Comparison of ENCODE assay signal across 11 cellular contexts in the genomic region with DNA sequence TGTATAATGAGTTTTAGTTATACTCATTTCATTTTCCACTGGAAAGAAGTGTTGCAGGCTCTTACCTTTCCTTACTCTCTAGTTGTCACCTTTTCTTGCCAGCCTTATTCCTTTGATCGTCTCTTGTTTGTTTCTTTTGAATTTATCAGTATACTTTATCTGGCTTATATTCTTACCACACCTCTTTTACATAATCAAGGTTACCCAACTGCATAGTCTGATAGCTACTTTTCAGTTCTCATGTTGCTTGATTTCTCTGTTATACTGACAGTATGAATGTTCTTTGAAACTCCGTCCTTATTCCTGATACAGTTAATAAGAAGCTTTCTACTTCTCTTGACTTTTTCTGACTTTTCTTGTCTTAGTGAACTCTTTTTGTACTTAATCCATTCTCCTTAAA. TPM values are rescaled to one million over a fixed set of nuclear protein-coding genes. Genes with fewer than 3 reads are reported as not detected.
A peak's percentile ranks its signal among the peaks of the same experiment; 100 is the strongest.
DNase-seq lines count a peak whose midpoint lies in the region; ATAC-seq lines count a peak whose summit lies in the region.
"Had no signal": no experiment of that assay in that cellular context is flagged by ENCODE, and none has a peak within 500 bp of the region (broad histone marks: within the 10 kb centered on the region; RNA-seq: fewer than 3 reads in every experiment).

No MANE protein-coding gene starts in this region.

- H3K4ac ChIP-seq in trophoblast cell (ENCODE audit: low read depth, low read length) = no peak overlapping the region

- H4K91ac ChIP-seq in trophoblast cell (ENCODE audit: low read depth, low read length) = no peak overlapping the region

- H3K27me3 Mint-ChIP-seq in activated CD4-positive, alpha-beta T cell treated with anti-CD3 and anti-CD28 coated beads, Interleukin-2, amount 10 ng/mL, durations not matched to agents 24 days and 14 days = peaks cover 3% of the 10 kb centered on the region

- no peaks in the 10 kb centered on the region for H3K27me3 ChIP-seq in duodenal mucosa (ENCODE audit: control insufficient read depth in 1 of 2, insufficient read depth in 2 of 2, low read length in 2 of 2)
- no peaks in the 10 kb centered on the region for H3K27me3 ChIP-seq in trophoblast cell (ENCODE audit: insufficient read depth, low read length)
- H3K27me3 ChIP-seq in SJCRH30 = no peaks in the 10 kb centered on the region

- intact Hi-C loops in activated CD4-positive, alpha-beta T cell treated with anti-CD3 and anti-CD28 coated beads, Interleukin-2, amount 10 ng/mL, durations not matched to agents 24 days and 14 days (cut with micrococcal nuclease) = no loop called here

- no peak overlapping the region for H2BK120ac ChIP-seq in trophoblast cell (ENCODE audit: insufficient read depth, low read length, poor library complexity)

- H3K27ac ChIP-seq in KOPT-K1 (ENCODE audit: low read depth, low read length, poor library complexity, severe bottlenecking) = peak overlapping the region; percentile 47
- peak overlapping the region; percentile 36 for H3K27ac ChIP-seq in duodenal mucosa (ENCODE audit: low read depth, low read length)
- peak overlapping the region; percentile 51 for H3K27ac ChIP-seq in trophoblast cell (ENCODE audit: low read depth, low read length)
- no peak overlapping the region for H3K27ac ChIP-seq in SJCRH30

- H3K18ac ChIP-seq in trophoblast cell (ENCODE audit: low read length) = no peak overlapping the region

- peak overlapping the region; percentile 83 for H3K4me3 Mint-ChIP-seq in activated CD4-positive, alpha-beta T cell treated with anti-CD3 and anti-CD28 coated beads, Interleukin-2, amount 10 ng/mL, durations not matched to agents 24 days and 14 days

- H3K4me2 ChIP-seq in trophoblast cell (ENCODE audit: low read length) = no peak overlapping the region

- H3K4me1 Mint-ChIP-seq in activated CD4-positive, alpha-beta T cell treated with anti-CD3 and anti-CD28 coated beads, Interleukin-2, amount 10 ng/mL, durations not matched to agents 24 days and 14 days = peaks cover 71% of the 10 kb centered on the region

- H3K4me1 ChIP-seq in duodenal mucosa (ENCODE audit: control insufficient read depth in 1 of 2, insufficient read depth in 2 of 2, low read length in 2 of 2) (peaks cover 7 to 43% of the 10 kb centered on the region in 2 donors), trophoblast cell (ENCODE audit: control insufficient read depth in 1 of 2, insufficient read depth in 2 of 2, low read length in 2 of 2) (peaks cover 0 to 9% of the 10 kb centered on the region in 2 experiments), SJCRH30 (peaks cover 9% of the 10 kb centered on the region)

- DNase-seq in activated CD4-positive, alpha-beta T cell treated with anti-CD3 and anti-CD28 coated beads, Interleukin-2, amount 10 ng/mL, durations not matched to agents 24 days and 14 days = no peak
- no peak for DNase-seq in activated CD4-positive, alpha-beta T cell treated with anti-CD3 and anti-CD28 coated beads for 1 hour
- DNase-seq in trophoblast cell (peak in 1 of 2 donors; percentile 64), COLO829 (ENCODE audit: low spot score) (no peak), SJCRH30 (no peak), left lobe of liver (ENCODE audit: low spot score) (no peak)
- DNase-seq: cerebellar nuclear complex, MM.1S, NCI-H2227 treated with DMSO at 0.1 percent for 48 hours had no signal

- H2AFZ ChIP-seq in trophoblast cell (ENCODE audit: insufficient read depth, low read length, poor library complexity) = no peak overlapping the region

- no peak overlapping the region for H3K14ac ChIP-seq in trophoblast cell (ENCODE audit: low read length)

- no peak overlapping the region for H4K8ac ChIP-seq in trophoblast cell (ENCODE audit: low read depth, low read length)

- ATAC-seq in left lobe of liver = no peak

- H2AK5ac ChIP-seq in trophoblast cell (ENCODE audit: low read length) = no peak overlapping the region

- peak overlapping the region; percentile 83 for H3K27ac Mint-ChIP-seq in activated CD4-positive, alpha-beta T cell treated with anti-CD3 and anti-CD28 coated beads, Interleukin-2, amount 10 ng/mL, durations not matched to agents 24 days and 14 days

- H3K4me3 ChIP-seq in duodenal mucosa (ENCODE audit: low read depth in 1 of 2, low read length in 2 of 2) = peak overlapping the region; percentile 12 to 30
- no peak overlapping the region for H3K4me3 ChIP-seq in trophoblast cell (ENCODE audit: low read depth, low read length)
- H3K4me3 ChIP-seq in SJCRH30 = no peak overlapping the region

- no peak overlapping the region for H4K12ac ChIP-seq in trophoblast cell (ENCODE audit: low read depth, low read length)

- H3K79me1 ChIP-seq in trophoblast cell (ENCODE audit: low read length) = peaks cover 7% of the 10 kb centered on the region

- H3K9ac ChIP-seq in duodenal mucosa (ENCODE audit: low read depth in 1 of 2, low read length in 2 of 2) (peak overlapping the region; percentile 35 to 52), trophoblast cell (ENCODE audit: low read length) (no peak overlapping the region)

- peaks cover 8% of the 10 kb centered on the region for H3K9me3 Mint-ChIP-seq in activated CD4-positive, alpha-beta T cell treated with anti-CD3 and anti-CD28 coated beads, Interleukin-2, amount 10 ng/mL, durations not matched to agents 24 days and 14 days

- peaks cover 18% of the 10 kb centered on the region for H3K79me2 ChIP-seq in trophoblast cell (ENCODE audit: control insufficient read depth, insufficient read depth, low read length, poor library complexity)

- no CpG with 5 or more reads among the region's 2 CpGs for WGBS in trophoblast cell (ENCODE audit: extremely low coverage, insufficient coverage, insufficient read length)

- no peak overlapping the region for H2BK12ac ChIP-seq in trophoblast cell (ENCODE audit: low read length)

- H3K23ac ChIP-seq in trophoblast cell (ENCODE audit: low read length) = no peak overlapping the region

- H3K9me3 ChIP-seq in KOPT-K1 (ENCODE audit: insufficient read depth, low read length, poor library complexity, severe bottlenecking) (no peaks in the 10 kb centered on the region), duodenal mucosa (ENCODE audit: control insufficient read depth in 1 of 2, low read length in 2 of 2) (no peaks in the 10 kb centered on the region), trophoblast cell (ENCODE audit: insufficient read depth, low read depth, low read length) (no peaks in the 10 kb centered on the region), SJCRH30 (replicated peaks) (no peaks in the 10 kb centered on the region)

- H3K36me3 ChIP-seq in KOPT-K1 (ENCODE audit: insufficient read depth, low read length) = no peaks in the 10 kb centered on the region; the same call in 1 of the 2 replicates
- no peaks in the 10 kb centered on the region for H3K36me3 ChIP-seq in duodenal mucosa (ENCODE audit: control insufficient read depth in 1 of 2, insufficient read depth in 2 of 2, low read length in 2 of 2)
- H3K36me3 ChIP-seq in trophoblast cell (ENCODE audit: control insufficient read depth in 1 of 2, insufficient read depth in 2 of 2, low read length in 2 of 2) = no peaks in the 10 kb centered on the region
- H3K36me3 ChIP-seq in SJCRH30 = peaks cover 2% of the 10 kb centered on the region

- H2BK5ac ChIP-seq in trophoblast cell (ENCODE audit: low read depth, low read length, poor library complexity) = no peak overlapping the region

- peaks cover 76% of the 10 kb centered on the region for H3K36me3 Mint-ChIP-seq in activated CD4-positive, alpha-beta T cell treated with anti-CD3 and anti-CD28 coated beads, Interleukin-2, amount 10 ng/mL, durations not matched to agents 24 days and 14 days (ENCODE audit: low read depth)

RNA-seq across cellular contexts. Expression of a gene that starts 4.5 kb away (rescaled TPM):
- 258 and 272 TPM in 2 replicates for total RNA-seq in activated CD4-positive, alpha-beta T cell treated with anti-CD3 and anti-CD28 coated beads, Interleukin-2, amount 10 ng/mL, durations not matched to agents 24 days and 14 days
- 58.6 and 65.6 TPM in 2 replicates for polyA plus RNA-seq in trophoblast cell (2013)
- total RNA-seq in SJCRH30 (2014; rRNA removed; shearing (Covaris generic)) = 51.3 and 55.7 TPM in 2 replicates
- 27.8 TPM for total RNA-seq in left lobe of liver

Comparison
In these comparisons a context has a peak if more than half of its experiments do, and no peak if none do; other contexts are left out.
1. H3K4me3 ChIP-seq: peak in duodenal mucosa (2 of 2); none in trophoblast cell (single experiment) and SJCRH30 (single experiment).